Comparison of ENCODE assay signal across 8 cellular contexts in genomic region chr3:47010050-47010712, GRCh38. TPM values are rescaled to one million over a fixed set of nuclear protein-coding genes. Genes with fewer than 3 reads are reported as not detected.
DNase-seq lines count a peak whose midpoint lies in the region; ATAC-seq and TF ChIP-seq lines count a peak whose summit lies in the region.

No MANE protein-coding gene starts in this region.

- H3K27ac ChIP-seq in SU-DHL-6 (ENCODE audit: low read depth, low read length) (no peak overlapping the region), fibroblast of lung (ENCODE audit: insufficient read depth, low read length) (peak overlapping the region; percentile 92), osteoblast (ENCODE audit: low read depth, low read length) (peak overlapping the region; percentile 78)

- peak overlapping the region; percentile 45 for H3K9ac ChIP-seq in SU-DHL-6 (ENCODE audit: low read length)
- peak overlapping the region; percentile 84 for H3K9ac ChIP-seq in fibroblast of lung (ENCODE audit: insufficient read depth, low read length)

- no peak overlapping the region for H3K4me2 ChIP-seq in SU-DHL-6 (ENCODE audit: low read depth, low read length, poor library complexity, severe bottlenecking)
- peak overlapping the region; percentile 93 for H3K4me2 ChIP-seq in fibroblast of lung (ENCODE audit: extremely low read depth, insufficient read depth, low read length)
- H3K4me2 ChIP-seq in osteoblast (ENCODE audit: insufficient read depth, low read length), result peak overlapping the region; percentile 91

- H2AFZ ChIP-seq in SU-DHL-6 (ENCODE audit: low read depth, low read length, severe bottlenecking) (no peak overlapping the region), fibroblast of lung (ENCODE audit: low read length) (peak overlapping the region; percentile 16), osteoblast (ENCODE audit: low read length) (peak overlapping the region; percentile 89)

- H3K27ac Mint-ChIP-seq in CD14-positive monocyte, result peak overlapping the region in 4 of 7 donors; percentile 51 to 77 (median 60)

- intact Hi-C loops in CD14-positive monocyte (cut with micrococcal nuclease), result no loop called here

- peaks cover 9% of the 10 kb centered on the region for H3F3A ChIP-seq in SU-DHL-6 (ENCODE audit: insufficient read depth)

- TF ChIP-seq CTCF in CD14-positive monocyte (IDR thresholded peaks at IDR 0.05), result no peak
- TF ChIP-seq CTCF in SU-DHL-6 (IDR thresholded peaks at IDR 0.05; ENCODE audit: insufficient read depth, low read length, poor library complexity, severe bottlenecking), result no peak
- TF ChIP-seq CTCF in fibroblast of lung (conservative IDR thresholded peaks at IDR 0.05 in 1 of 2, IDR thresholded peaks at IDR 0.05 in 1 of 2; ENCODE audit: low read depth in 1 of 2, low read length in 2 of 2), result no peak
- TF ChIP-seq CTCF in osteoblast (IDR thresholded peaks at IDR 0.05; ENCODE audit: extremely low read depth, low read depth, low read length), result no peak

- peak overlapping the region in 1 of 2 donors; percentile 6 for H3K4me3 Mint-ChIP-seq in CD14-positive monocyte

- peaks cover 23% of the 10 kb centered on the region for H3K4me1 Mint-ChIP-seq in CD14-positive monocyte

- H3K36me3 ChIP-seq in SU-DHL-6 (ENCODE audit: low read length) (no peaks in the 10 kb centered on the region), fibroblast of lung (ENCODE audit: control insufficient read depth, insufficient read depth, low read length) (peaks cover 3% of the 10 kb centered on the region), osteoblast (ENCODE audit: insufficient read depth, low read length) (no peaks in the 10 kb centered on the region)

- H3K36me3 Mint-ChIP-seq in CD14-positive monocyte, result peaks cover 56 to 69% of the 10 kb centered on the region in 2 donors

- H3K27me3 ChIP-seq in SU-DHL-6 (ENCODE audit: low read length), result no peaks in the 10 kb centered on the region
- no peaks in the 10 kb centered on the region for H3K27me3 ChIP-seq in fibroblast of lung (ENCODE audit: control insufficient read depth, insufficient read depth, low read length)
- no peaks in the 10 kb centered on the region for H3K27me3 ChIP-seq in osteoblast (ENCODE audit: insufficient read depth, low read length)

- no peaks in the 10 kb centered on the region for H4K20me1 ChIP-seq in SU-DHL-6 (ENCODE audit: low read depth, low read length)
- no peaks in the 10 kb centered on the region for H4K20me1 ChIP-seq in fibroblast of lung (ENCODE audit: control insufficient read depth, extremely low read depth, insufficient read depth, low read length)
- H4K20me1 ChIP-seq in osteoblast (ENCODE audit: insufficient read depth, low read length), result no peaks in the 10 kb centered on the region

- peaks cover 6% of the 10 kb centered on the region for H3K4me1 ChIP-seq in fibroblast of lung (ENCODE audit: control insufficient read depth, extremely low read depth, insufficient read depth, low read length)
- peaks cover 15% of the 10 kb centered on the region for H3K4me1 ChIP-seq in osteoblast (ENCODE audit: insufficient read depth, low read length)

- H3K9me3 Mint-ChIP-seq in CD14-positive monocyte, result no peaks in the 10 kb centered on the region

- H3K4me3 ChIP-seq in SU-DHL-6 (ENCODE audit: insufficient read depth, low read length, poor library complexity, severe bottlenecking) (no peak overlapping the region), fibroblast of lung (replicated peaks in 1 of 4; ENCODE audit: control extremely low read depth in 1 of 4, insufficient read depth in 1 of 4, low read depth in 3 of 4, low read length in 4 of 4) (peak overlapping the region in 3 of 4 experiments; percentile 39 to 54 (median 48)), osteoblast (ENCODE audit: insufficient read depth, low read length) (peak overlapping the region; percentile 75)

- no peak for ATAC-seq in HG02759 (IDR thresholded peaks at IDR 0.05; ENCODE audit: unreplicated experiment)

- DNase-seq in CD14-positive monocyte (ENCODE audit: low spot score) (peak; percentile 45), fibroblast of lung (ENCODE audit: low read depth in 2 of 2) (no peak), osteoblast (ENCODE audit: insufficient read length, low spot score, missing footprints) (no peak), AG08395 (ENCODE audit: low spot score) (no peak), NCI-H187 treated with DMSO at 0.1 percent for 48 hours (lab: John Stamatoyannopoulos, UW) (no peak), H4 (ENCODE audit: low spot score) (no peak)

- no peaks in the 10 kb centered on the region for H3K9me2 ChIP-seq in SU-DHL-6 (replicated peaks; ENCODE audit: insufficient read depth, low read length)

- H3K9me3 ChIP-seq in SU-DHL-6 (ENCODE audit: insufficient read depth, low read length), result no peaks in the 10 kb centered on the region
- no peaks in the 10 kb centered on the region for H3K9me3 ChIP-seq in fibroblast of lung (ENCODE audit: control insufficient read depth, insufficient read depth, low read depth, low read length)
- H3K9me3 ChIP-seq in osteoblast (ENCODE audit: low read depth, low read length), result no peaks in the 10 kb centered on the region

- no peaks in the 10 kb centered on the region for H3K79me2 ChIP-seq in SU-DHL-6 (ENCODE audit: insufficient read depth, low read length)
- H3K79me2 ChIP-seq in fibroblast of lung (ENCODE audit: control insufficient read depth, insufficient read depth, low read length), result no peaks in the 10 kb centered on the region
- H3K79me2 ChIP-seq in osteoblast (ENCODE audit: insufficient read depth, low read length), result no peaks in the 10 kb centered on the region

- H3K27me3 Mint-ChIP-seq in CD14-positive monocyte (ENCODE audit: low read depth in 3 of 3), result peaks cover 0 to 1% (median 0%) of the 10 kb centered on the region in 3 donors

RNA-seq across cellular contexts. Expression of gene NBEAL2, which starts 30.7 kb away (rescaled TPM):
- 10 to 100 TPM; 10.4 to 17.3 TPM for polyA plus RNA-seq in CD14-positive monocyte
- 2.1 and 4.5 TPM in 2 replicates for total RNA-seq in fibroblast of lung
- polyA plus RNA-seq in fibroblast of lung, result 1.5 and 2.5 TPM in 2 replicates
- 2.1 and 3.3 TPM in 2 replicates for polyA plus RNA-seq in fibroblast of lung (2012)
- 23.4 and 24.0 TPM in 2 replicates for polyA minus RNA-seq in fibroblast of lung (ENCODE audit: low replicate concordance)
- 2.1 and 4.3 TPM in 2 replicates for total RNA-seq in osteoblast
- total RNA-seq in H4 (2014; rRNA removed; shearing (Covaris generic)), result 3.3 and 4.0 TPM in 2 replicates

RNA-seq across cellular contexts. Expression of gene CCDC12, which starts 33.6 kb away (rescaled TPM):
- 10 to 100 TPM; 50.1 to 55.8 TPM for polyA plus RNA-seq in CD14-positive monocyte
- total RNA-seq in fibroblast of lung, result 25.9 and 29.2 TPM in 2 replicates
- polyA plus RNA-seq in fibroblast of lung, result 28.0 and 28.4 TPM in 2 replicates
- 31.7 and 39.5 TPM in 2 replicates for polyA plus RNA-seq in fibroblast of lung (2012)
- 22.0 and 34.3 TPM in 2 replicates for polyA minus RNA-seq in fibroblast of lung (ENCODE audit: low replicate concordance)
- 17.4 and 20.6 TPM in 2 replicates for total RNA-seq in osteoblast
- total RNA-seq in H4 (2014; rRNA removed; shearing (Covaris generic)), result 15.1 and 16.0 TPM in 2 replicates
